Comparison of ENCODE assay signal across 1 cellular context in genomic region chr1:117121589-117122296, GRCh38.
TF ChIP-seq lines count a peak whose summit lies in the region.

A gene with protein sequence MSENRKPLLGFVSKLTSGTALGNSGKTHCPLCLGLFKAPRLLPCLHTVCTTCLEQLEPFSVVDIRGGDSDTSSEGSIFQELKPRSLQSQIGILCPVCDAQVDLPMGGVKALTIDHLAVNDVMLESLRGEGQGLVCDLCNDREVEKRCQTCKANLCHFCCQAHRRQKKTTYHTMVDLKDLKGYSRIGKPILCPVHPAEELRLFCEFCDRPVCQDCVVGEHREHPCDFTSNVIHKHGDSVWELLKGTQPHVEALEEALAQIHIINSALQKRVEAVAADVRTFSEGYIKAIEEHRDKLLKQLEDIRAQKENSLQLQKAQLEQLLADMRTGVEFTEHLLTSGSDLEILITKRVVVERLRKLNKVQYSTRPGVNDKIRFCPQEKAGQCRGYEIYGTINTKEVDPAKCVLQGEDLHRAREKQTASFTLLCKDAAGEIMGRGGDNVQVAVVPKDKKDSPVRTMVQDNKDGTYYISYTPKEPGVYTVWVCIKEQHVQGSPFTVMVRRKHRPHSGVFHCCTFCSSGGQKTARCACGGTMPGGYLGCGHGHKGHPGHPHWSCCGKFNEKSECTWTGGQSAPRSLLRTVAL (minus strand): TSS chr1:117121749. CDS start chr1:117121201, 548 bp downstream.

TF ChIP-seq in GM12878, 131 proteins besides CTCF, POLR2A, EP300 and RAD21 (continued from another document):
- TF ChIP-seq, protein P1, sequence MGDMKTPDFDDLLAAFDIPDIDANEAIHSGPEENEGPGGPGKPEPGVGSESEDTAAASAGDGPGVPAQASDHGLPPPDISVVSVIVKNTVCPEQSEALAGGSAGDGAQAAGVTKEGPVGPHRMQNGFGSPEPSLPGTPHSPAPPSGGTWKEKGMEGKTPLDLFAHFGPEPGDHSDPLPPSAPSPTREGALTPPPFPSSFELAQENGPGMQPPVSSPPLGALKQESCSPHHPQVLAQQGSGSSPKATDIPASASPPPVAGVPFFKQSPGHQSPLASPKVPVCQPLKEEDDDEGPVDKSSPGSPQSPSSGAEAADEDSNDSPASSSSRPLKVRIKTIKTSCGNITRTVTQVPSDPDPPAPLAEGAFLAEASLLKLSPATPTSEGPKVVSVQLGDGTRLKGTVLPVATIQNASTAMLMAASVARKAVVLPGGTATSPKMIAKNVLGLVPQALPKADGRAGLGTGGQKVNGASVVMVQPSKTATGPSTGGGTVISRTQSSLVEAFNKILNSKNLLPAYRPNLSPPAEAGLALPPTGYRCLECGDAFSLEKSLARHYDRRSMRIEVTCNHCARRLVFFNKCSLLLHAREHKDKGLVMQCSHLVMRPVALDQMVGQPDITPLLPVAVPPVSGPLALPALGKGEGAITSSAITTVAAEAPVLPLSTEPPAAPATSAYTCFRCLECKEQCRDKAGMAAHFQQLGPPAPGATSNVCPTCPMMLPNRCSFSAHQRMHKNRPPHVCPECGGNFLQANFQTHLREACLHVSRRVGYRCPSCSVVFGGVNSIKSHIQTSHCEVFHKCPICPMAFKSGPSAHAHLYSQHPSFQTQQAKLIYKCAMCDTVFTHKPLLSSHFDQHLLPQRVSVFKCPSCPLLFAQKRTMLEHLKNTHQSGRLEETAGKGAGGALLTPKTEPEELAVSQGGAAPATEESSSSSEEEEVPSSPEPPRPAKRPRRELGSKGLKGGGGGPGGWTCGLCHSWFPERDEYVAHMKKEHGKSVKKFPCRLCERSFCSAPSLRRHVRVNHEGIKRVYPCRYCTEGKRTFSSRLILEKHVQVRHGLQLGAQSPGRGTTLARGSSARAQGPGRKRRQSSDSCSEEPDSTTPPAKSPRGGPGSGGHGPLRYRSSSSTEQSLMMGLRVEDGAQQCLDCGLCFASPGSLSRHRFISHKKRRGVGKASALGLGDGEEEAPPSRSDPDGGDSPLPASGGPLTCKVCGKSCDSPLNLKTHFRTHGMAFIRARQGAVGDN (IDR thresholded peaks at IDR 0.05), result no peak
- TF ChIP-seq NRF1 (conservative IDR thresholded peaks at IDR 0.05; ENCODE audit: low read depth, low read length) (no peak), ESRRA (IDR thresholded peaks at IDR 0.05; ENCODE audit: low read length) (no peak)
